Comparison of ENCODE assay signal across 10 cellular contexts in genomic region chr6:111573118-111573883, GRCh38. TPM values are rescaled to one million over a fixed set of nuclear protein-coding genes. Genes with fewer than 3 reads are reported as not detected.
DNase-seq lines count a peak whose midpoint lies in the region; ATAC-seq and TF ChIP-seq lines count a peak whose summit lies in the region.
"Had no signal": no experiment of that assay in that cellular context is flagged by ENCODE, and none has a peak within 500 bp of the region (broad histone marks: within the 10 kb centered on the region; RNA-seq: fewer than 3 reads in every experiment).

No MANE protein-coding gene starts in this region.

- H3K27me3 Mint-ChIP-seq in stimulated activated naive CD8-positive, alpha-beta T cell treated with anti-CD3 and anti-CD28 coated beads, Interleukin-15, amount 100 ng/mL, for 72 hours, result no peaks in the 10 kb centered on the region

- intact Hi-C loops in ascending aorta (cut with DNase I) (no loop called here), testis (cut with DNase I; ENCODE audit: low total_unique reads) (no loop called here)

- H3K27me3 ChIP-seq in ascending aorta (no peaks in the 10 kb centered on the region), testis (no peaks in the 10 kb centered on the region)

- H3K9me3 ChIP-seq in ascending aorta, result no peaks in the 10 kb centered on the region
- H3K9me3 ChIP-seq in testis, result no peaks in the 10 kb centered on the region

- no peak overlapping the region for H3K4me3 Mint-ChIP-seq in stimulated activated naive CD8-positive, alpha-beta T cell treated with anti-CD3 and anti-CD28 coated beads, Interleukin-15, amount 100 ng/mL, for 72 hours

- no peaks in the 10 kb centered on the region for H3K9me3 Mint-ChIP-seq in stimulated activated naive CD8-positive, alpha-beta T cell treated with anti-CD3 and anti-CD28 coated beads, Interleukin-15, amount 100 ng/mL, for 72 hours

- H3K27ac ChIP-seq in ascending aorta (peak overlapping the region; percentile 64 to 71), testis (peak overlapping the region in 1 of 2 donors; percentile 58)
- H3K27ac ChIP-seq: 22Rv1 had no signal

- peak; percentile 55 for DNase-seq in DMS 273 (lab: John Stamatoyannopoulos, UW; ENCODE audit: unreplicated experiment)
- no peak for DNase-seq in DMS 273 treated with DMSO at 0.1 percent for 48 hours (lab: John Stamatoyannopoulos, UW)
- no peak for DNase-seq in ascending aorta (ENCODE audit: low spot score in 2 of 2)
- peak; percentile 84 for DNase-seq in iris pigment epithelial cell (ENCODE audit: low read depth)
- DNase-seq in testis, result peak; percentile 46
- no peak for DNase-seq in NOMO-1 treated with dmso at 0.1 percent for 144 hours (lab: John Stamatoyannopoulos, UW; ENCODE audit: unreplicated experiment)
- DNase-seq in stimulated activated naive CD8-positive, alpha-beta T cell treated with anti-CD3 and anti-CD28 coated beads, Interleukin-15, amount 100 ng/mL, for 72 hours, result no peak
- DNase-seq in stimulated activated CD4-positive, alpha-beta T cell treated with anti-CD3 and anti-CD28 coated beads, Interleukin-12 subunit alpha, Interleukin-12 subunit beta, amount 100 ng/mL, for 4 hours, result no peak
- DNase-seq: islet precursor cell had no signal

- no peak for TF ChIP-seq POLR2A in testis (IDR thresholded peaks at IDR 0.05)

- H3K4me3 ChIP-seq in ascending aorta (no peak overlapping the region), testis (no peak overlapping the region)

- peaks cover 41% of the 10 kb centered on the region for H3K4me1 Mint-ChIP-seq in stimulated activated naive CD8-positive, alpha-beta T cell treated with anti-CD3 and anti-CD28 coated beads, Interleukin-15, amount 100 ng/mL, for 72 hours

- no peak overlapping the region for H3K27ac Mint-ChIP-seq in stimulated activated naive CD8-positive, alpha-beta T cell treated with anti-CD3 and anti-CD28 coated beads, Interleukin-15, amount 100 ng/mL, for 72 hours

- peaks cover 8 to 37% of the 10 kb centered on the region in 2 donors for H3K36me3 ChIP-seq in ascending aorta
- H3K36me3 ChIP-seq in testis (ENCODE audit: low read depth, missing control alignments), result no peaks in the 10 kb centered on the region

- TF ChIP-seq CTCF in ascending aorta (IDR thresholded peaks at IDR 0.05) (no peak), testis (IDR thresholded peaks at IDR 0.05) (no peak)

- H3K4me1 ChIP-seq in ascending aorta (peaks cover 0 to 35% of the 10 kb centered on the region in 2 donors), testis (no peaks in the 10 kb centered on the region)

- WGBS in testis, 2 donors, result 45 to 50% methylated on average over 8 of the region's 8 CpGs

- ATAC-seq in stimulated activated naive CD8-positive, alpha-beta T cell treated with anti-CD3 and anti-CD28 coated beads, Interleukin-15, amount 100 ng/mL, for 72 hours, result no peak

RNA-seq across cellular contexts. Expression of gene TRAF3IP2, which starts 32.4 kb away (rescaled TPM):
- 31.3 TPM for total RNA-seq in ascending aorta
- total RNA-seq in testis, result 1 to 10 TPM; 8.5 to 9.4 TPM
- polyA plus RNA-seq in testis (ENCODE audit: insufficient read depth, low read depth, low replicate concordance), result 9.5 TPM

Comparison
In these comparisons a context has a peak if more than half of its experiments do, and no peak if none do; other contexts are left out.
1. DNase-seq: peak in DMS 273 (single experiment), iris pigment epithelial cell (single experiment) and testis (single experiment); none in DMS 273 treated with DMSO at 0.1 percent for 48 hours (single experiment), ascending aorta (0 of 2), NOMO-1 treated with dmso at 0.1 percent for 144 hours (single experiment), stimulated activated naive CD8-positive, alpha-beta T cell treated with anti-CD3 and anti-CD28 coated beads, Interleukin-15, amount 100 ng/mL, for 72 hours (0 of 2) and stimulated activated CD4-positive, alpha-beta T cell treated with anti-CD3 and anti-CD28 coated beads, Interleukin-12 subunit alpha, Interleukin-12 subunit beta, amount 100 ng/mL, for 4 hours (single experiment).